In genomic region chr7:128033246-128033645, GRCh38 we compare ENCODE assay signal across 1 cellular context.
TF ChIP-seq lines count a peak whose summit lies in the region.

No MANE protein-coding gene starts in this region.

TF ChIP-seq in H1, 55 proteins besides CTCF, POLR2A, EP300 and RAD21 (continued from another document):
- TF ChIP-seq PHF8 (conservative IDR thresholded peaks at IDR 0.05; ENCODE audit: low read depth, low read length) (no peak), CTBP2 (IDR thresholded peaks at IDR 0.05; ENCODE audit: borderline replicate concordance, insufficient read depth, insufficient read length, low read length) (no peak), KDM5A (IDR thresholded peaks at IDR 0.05; ENCODE audit: low read length) (no peak), NRF1 (IDR thresholded peaks at IDR 0.05; ENCODE audit: low read depth, low read length) (no peak), YY1 (IDR thresholded peaks at IDR 0.05; ENCODE audit: low read depth, low read length) (no peak), GTF2F1 (IDR thresholded peaks at IDR 0.05; ENCODE audit: borderline replicate concordance, low read depth, low read length) (no peak), SIN3A (conservative IDR thresholded peaks at IDR 0.05 in 1 of 2, IDR thresholded peaks at IDR 0.05 in 1 of 2; ENCODE audit: low read depth in 1 of 2, low read length in 2 of 2) (no peak), SRF (IDR thresholded peaks at IDR 0.05; ENCODE audit: low read depth, low read length) (no peak), ASH2L (IDR thresholded peaks at IDR 0.05; ENCODE audit: low read length) (no peak), CHD2 (IDR thresholded peaks at IDR 0.05; ENCODE audit: low read length) (no peak), SIX5 (IDR thresholded peaks at IDR 0.05; ENCODE audit: low read depth, low read length) (no peak), TCF12 (IDR thresholded peaks at IDR 0.05; ENCODE audit: low read depth, low read length) (no peak)
TF ChIP-seq in H1: peak in this region for 0.
